Comparison of ENCODE assay signal across 32 cellular contexts in the genomic region with DNA sequence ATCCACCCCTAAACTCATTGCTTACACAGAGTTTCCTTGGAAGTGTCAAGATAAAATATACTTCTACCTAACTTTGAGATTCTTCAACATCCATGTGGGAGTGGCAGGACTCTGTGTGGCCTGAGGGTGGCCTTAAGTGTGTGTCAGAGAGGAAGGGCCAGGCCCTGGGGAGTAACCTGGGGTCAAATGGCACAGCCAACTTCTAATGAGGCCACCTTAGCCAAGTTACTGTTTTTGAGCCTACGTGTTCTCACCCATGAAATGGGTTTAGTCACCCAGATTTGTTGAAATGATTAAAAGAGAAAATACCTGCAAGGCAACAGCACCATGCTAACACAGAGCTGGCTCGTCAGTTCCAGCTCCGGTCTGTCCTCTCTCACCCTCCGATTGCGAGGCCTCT.
"Had no signal": no experiment of that assay in that cellular context is flagged by ENCODE, and none has a peak within 500 bp of the region (broad histone marks: within the 10 kb centered on the region; RNA-seq: fewer than 3 reads in every experiment).

No MANE protein-coding gene starts in this region.

- H3K27ac ChIP-seq: ascending aorta, breast epithelium, cardiac muscle cell, colonic mucosa, esophagus muscularis mucosa, foreskin keratinocyte, gastrocnemius medialis, heart left ventricle, WERI-Rb-1 had no signal

- H3K27ac Mint-ChIP-seq: activated B cell treated with CpG ODN at 0.5 μM for 24 hours; activated CD4-positive, alpha-beta memory T cell treated with anti-CD3 and anti-CD28 coated beads for 36 hours; activated CD4-positive, alpha-beta T cell treated with anti-CD3 and anti-CD28 coated beads, Interleukin-2, amount 10 ng/mL, durations not matched to agents 24 days and 14 days; activated CD8-positive, alpha-beta memory T cell treated with anti-CD3 and anti-CD28 coated beads, Interleukin-2, amount 10 ng/mL, durations not matched to agents 7 days and 5 days; activated CD8-positive, alpha-beta T cell treated with anti-CD3 and anti-CD28 coated beads, Interleukin-2, amount 10 ng/mL, durations not matched to agents 7 days and 5 days; activated naive CD4-positive, alpha-beta T cell treated with anti-CD3 and anti-CD28 coated beads, Interleukin-2, amount 10 ng/mL, durations not matched to agents 7 days and 5 days; activated naive CD4-positive, alpha-beta T cell treated with anti-CD3 and anti-CD28 coated beads, Interleukin-2, amount 50 U/mL, for 72 hours; activated naive CD8-positive, alpha-beta T cell treated with anti-CD3 and anti-CD28 coated beads, Interleukin-2, amount 10 ng/mL, durations not matched to agents 7 days and 5 days; brain; T-helper 17 cell; T-helper 2 cell treated with Interferon-gamma antibody and Interleukin-4, amounts not matched to agents 5 μg/mL and 100 μg/mL, for 36 hours had no signal

- H3K9me3 Mint-ChIP-seq: activated B cell treated with CpG ODN at 0.5 μM for 24 hours; activated CD4-positive, alpha-beta memory T cell treated with anti-CD3 and anti-CD28 coated beads for 36 hours; activated CD4-positive, alpha-beta T cell treated with anti-CD3 and anti-CD28 coated beads, Interleukin-2, amount 10 ng/mL, durations not matched to agents 24 days and 14 days; activated naive CD4-positive, alpha-beta T cell treated with anti-CD3 and anti-CD28 coated beads, Interleukin-2, amount 50 U/mL, for 72 hours; T-helper 2 cell treated with Interferon-gamma antibody and Interleukin-4, amounts not matched to agents 5 μg/mL and 100 μg/mL, for 36 hours had no signal

- ATAC-seq: activated CD4-positive, CD25-positive, alpha-beta regulatory T cell treated with anti-CD3 and anti-CD28 coated beads, Interleukin-2, amount 50 U/mL, for 24 hours; activated CD8-positive, alpha-beta memory T cell treated with anti-CD3 and anti-CD28 coated beads, Interleukin-2, amount 10 ng/mL, durations not matched to agents 7 days and 5 days; activated CD8-positive, alpha-beta T cell treated with anti-CD3 and anti-CD28 coated beads, Interleukin-2, amount 10 ng/mL, durations not matched to agents 7 days and 5 days; activated naive CD4-positive, alpha-beta T cell treated with anti-CD3 and anti-CD28 coated beads, Interleukin-2, amount 50 U/mL, for 72 hours; foreskin keratinocyte; gastrocnemius medialis; heart left ventricle; T-helper 17 cell had no signal

- H3K36me3 ChIP-seq: ascending aorta, breast epithelium, cardiac muscle cell, colonic mucosa, esophagus muscularis mucosa, gastrocnemius medialis, heart left ventricle, WERI-Rb-1 had no signal

- H3K27me3 Mint-ChIP-seq: activated CD4-positive, alpha-beta memory T cell treated with anti-CD3 and anti-CD28 coated beads for 36 hours; activated CD8-positive, alpha-beta memory T cell treated with anti-CD3 and anti-CD28 coated beads, Interleukin-2, amount 10 ng/mL, durations not matched to agents 7 days and 5 days; activated naive CD8-positive, alpha-beta T cell treated with anti-CD3 and anti-CD28 coated beads, Interleukin-2, amount 10 ng/mL, durations not matched to agents 7 days and 5 days; T-helper 17 cell had no signal

- H3K4me3 Mint-ChIP-seq: activated B cell treated with CpG ODN at 0.5 μM for 24 hours; activated CD4-positive, alpha-beta memory T cell treated with anti-CD3 and anti-CD28 coated beads for 36 hours; activated CD4-positive, alpha-beta T cell treated with anti-CD3 and anti-CD28 coated beads, Interleukin-2, amount 10 ng/mL, durations not matched to agents 24 days and 14 days; activated CD8-positive, alpha-beta memory T cell treated with anti-CD3 and anti-CD28 coated beads, Interleukin-2, amount 10 ng/mL, durations not matched to agents 7 days and 5 days; activated CD8-positive, alpha-beta T cell treated with anti-CD3 and anti-CD28 coated beads, Interleukin-2, amount 10 ng/mL, durations not matched to agents 7 days and 5 days; activated naive CD4-positive, alpha-beta T cell treated with anti-CD3 and anti-CD28 coated beads, Interleukin-2, amount 10 ng/mL, durations not matched to agents 7 days and 5 days; activated naive CD8-positive, alpha-beta T cell treated with anti-CD3 and anti-CD28 coated beads, Interleukin-2, amount 10 ng/mL, durations not matched to agents 7 days and 5 days; brain; T-helper 17 cell; T-helper 2 cell treated with Interferon-gamma antibody and Interleukin-4, amounts not matched to agents 5 μg/mL and 100 μg/mL, for 36 hours had no signal

- H3K4me3 ChIP-seq: ascending aorta, breast epithelium, cardiac muscle cell, colonic mucosa, esophagus muscularis mucosa, gastrocnemius medialis, heart left ventricle had no signal

- H3K27me3 ChIP-seq: ascending aorta, breast epithelium, cardiac muscle cell, colonic mucosa, esophagus muscularis mucosa, foreskin keratinocyte, gastrocnemius medialis, heart left ventricle had no signal

- DNase-seq: activated B cell treated with CpG ODN at 0.5 μM for 24 hours; activated CD4-positive, alpha-beta memory T cell treated with anti-CD3 and anti-CD28 coated beads for 36 hours; activated CD4-positive, alpha-beta T cell treated with anti-CD3 and anti-CD28 coated beads, Interleukin-2, amount 10 ng/mL, durations not matched to agents 24 days and 14 days; activated CD8-positive, alpha-beta memory T cell treated with anti-CD3 and anti-CD28 coated beads, Interleukin-2, amount 10 ng/mL, durations not matched to agents 7 days and 5 days; activated CD8-positive, alpha-beta memory T cell treated with anti-CD3 and anti-CD28 coated beads, Interleukin-2, amount 50 U/mL, for 4 hours; activated CD8-positive, alpha-beta T cell treated with anti-CD3 and anti-CD28 coated beads, Interleukin-2, amount 10 ng/mL, durations not matched to agents 7 days and 5 days; activated gamma-delta T cell; activated naive CD4-positive, alpha-beta T cell; activated naive CD4-positive, alpha-beta T cell treated with anti-CD3 and anti-CD28 coated beads, Interleukin-2, amount 10 ng/mL, durations not matched to agents 7 days and 5 days; activated naive CD8-positive, alpha-beta T cell treated with anti-CD3 and anti-CD28 coated beads, Interleukin-2, amount 10 ng/mL, durations not matched to agents 7 days and 5 days; activated T-cell treated with anti-CD3 and anti-CD28 coated beads, Interleukin-2, amount 50 U/mL, for 1 hour; activated T-cell treated with anti-CD3 and anti-CD28 coated beads, Interleukin-2, amount 50 U/mL, for 48 hours; central memory CD4-positive, alpha-beta T cell; cerebellar nuclear complex; colonic mucosa; effector CD8-positive, alpha-beta T cell; foreskin keratinocyte; gastrocnemius medialis; glutamatergic neuron; heart left ventricle; T-helper 1 cell; T-helper 17 cell; T1000; WERI-Rb-1 had no signal

- H3K36me3 Mint-ChIP-seq: activated CD4-positive, alpha-beta memory T cell treated with anti-CD3 and anti-CD28 coated beads for 36 hours; activated naive CD4-positive, alpha-beta T cell treated with anti-CD3 and anti-CD28 coated beads, Interleukin-2, amount 50 U/mL, for 72 hours; activated naive CD8-positive, alpha-beta T cell treated with anti-CD3 and anti-CD28 coated beads, Interleukin-2, amount 10 ng/mL, durations not matched to agents 7 days and 5 days; brain had no signal

- H3K4me1 ChIP-seq: ascending aorta, breast epithelium, colonic mucosa, esophagus muscularis mucosa, foreskin keratinocyte had no signal

- H3K4me1 Mint-ChIP-seq: brain had no signal

- H3K9me3 ChIP-seq: ascending aorta, breast epithelium, colonic mucosa, esophagus muscularis mucosa, gastrocnemius medialis, heart left ventricle had no signal
